8 cellular contexts compared by ENCODE assay signal in genomic region chr15:89814112-89814742, GRCh38. TPM values are rescaled to one million over a fixed set of nuclear protein-coding genes. Genes with fewer than 3 reads are reported as not detected.
DNase-seq lines count a peak whose midpoint lies in the region; ATAC-seq and TF ChIP-seq lines count a peak whose summit lies in the region.

No MANE protein-coding gene starts in this region.

- BruUV-seq in PC-3 (replicated peaks; lab: Mats Ljungman, UMichigan) = no TSS peak

- CTCF ChIA-PET in PC-3 (lab: Charles Lee) = no interaction called here

- H3K4me1 ChIP-seq in PC-3 (ENCODE audit: insufficient read depth, low read length) (peaks cover 40% of the 10 kb centered on the region), psoas muscle (no peaks in the 10 kb centered on the region)

- H3K4me2 ChIP-seq in PC-3 (ENCODE audit: low read length) = peak overlapping the region; percentile 77

- no peaks in the 10 kb centered on the region for H3K9me3 ChIP-seq in PC-3 (ENCODE audit: low read length)
- no peaks in the 10 kb centered on the region for H3K9me3 ChIP-seq in psoas muscle

- POLR2A ChIA-PET in PC-3 (lab: Charles Lee; ENCODE audit: unreplicated experiment) = no interaction called here

- H3K4me3 ChIP-seq in PC-3 (ENCODE audit: low read length) (peak overlapping the region; percentile 62), fibroblast of villous mesenchyme (ENCODE audit: low read depth, low read length) (peak overlapping the region; percentile 86), psoas muscle (peak overlapping the region; percentile 61)

- H3K9ac ChIP-seq in PC-3 (ENCODE audit: low read length) = peak overlapping the region; percentile 54

- no peak for TF ChIP-seq CTCF in PC-3 (conservative IDR thresholded peaks at IDR 0.05; ENCODE audit: low read depth, low read length)
- no peak for TF ChIP-seq CTCF in fibroblast of villous mesenchyme (IDR thresholded peaks at IDR 0.05; ENCODE audit: insufficient read depth, low read depth, low read length)
- TF ChIP-seq CTCF in psoas muscle (IDR thresholded peaks at IDR 0.05) = no peak

- peaks cover 40% of the 10 kb centered on the region for H3K79me2 ChIP-seq in PC-3 (ENCODE audit: low read length)

- H3K27me3 ChIP-seq in PC-3 (ENCODE audit: low read length) (no peaks in the 10 kb centered on the region), psoas muscle (ENCODE audit: insufficient read depth in 3 of 3, low read length in 2 of 3) (peaks cover 0 to 46% (median 9%) of the 10 kb centered on the region in 3 donors)

- 11 to 12% (median 12%) methylated on average over 39 to 56 of the region's 56 CpGs for WGBS in psoas muscle, 3 donors

- no peak overlapping the region for H2AFZ ChIP-seq in PC-3 (ENCODE audit: low read length)

- H3K27ac ChIP-seq in PC-3 (ENCODE audit: low read length) (peak overlapping the region; percentile 16; the same call in 1 of the 2 replicates), psoas muscle (no peak overlapping the region)

- no peaks in the 10 kb centered on the region for H4K20me1 ChIP-seq in PC-3 (ENCODE audit: low read length)

- DNase-seq in EH (ENCODE audit: low read depth) (peak; percentile 35), PC-3 (no peak), fibroblast of villous mesenchyme (ENCODE audit: low read depth) (no peak), psoas muscle (peak in 1 of 2 donors; percentile 46), glomerular visceral epithelial cell (ENCODE audit: extremely low spot score) (no peak), NCI-H2107 treated with DMSO at 0.1 percent for 48 hours (lab: John Stamatoyannopoulos, UW; ENCODE audit: unreplicated experiment) (no peak), SW480 (ENCODE audit: low spot score) (no peak)

- H3K9me2 ChIP-seq in PC-3 (replicated peaks; ENCODE audit: low read length) = no peaks in the 10 kb centered on the region

- ATAC-seq in PC-3 (no peak), psoas muscle (peak in 2 of 4 donors; percentile 19 to 42), HG03469 (IDR thresholded peaks at IDR 0.05; ENCODE audit: unreplicated experiment) (no peak)

- no peaks in the 10 kb centered on the region for H3F3A ChIP-seq in PC-3 (ENCODE audit: low read length, unreplicated experiment)

- H3K36me3 ChIP-seq in PC-3 (ENCODE audit: low read depth, low read length) (no peaks in the 10 kb centered on the region), psoas muscle (ENCODE audit: insufficient read depth in 1 of 2, low read depth in 1 of 2) (no peaks in the 10 kb centered on the region)

- intact Hi-C loops in PC-3 (cut with micrococcal nuclease) (no loop called here), psoas muscle (cut with DNase I) (no loop called here)

RNA-seq across cellular contexts. Expression of gene ANPEP, which starts 0.4 kb away (rescaled TPM):
- total RNA-seq in PC-3 (2014; rRNA removed) = 113 and 133 TPM in 2 replicates
- total RNA-seq in fibroblast of villous mesenchyme = 52.5 and 54.0 TPM in 2 replicates
- 1 to 10 TPM; 2.6 to 3.9 (median 3.4) TPM for total RNA-seq in psoas muscle
- 1 to 10 TPM; 1.5 to 3.5 (median 2.4) TPM for polyA plus RNA-seq in psoas muscle

RNA-seq across cellular contexts. Expression of gene MESP2, which starts 38.1 kb away (rescaled TPM):
- 1.1 and 1.3 TPM in 2 replicates for total RNA-seq in PC-3 (2014; rRNA removed)
- total RNA-seq in fibroblast of villous mesenchyme = 0.32 and 0.43 TPM in 2 replicates
- under 1 TPM in 1 of 4 donors, not detected in 3; 0.38 TPM for total RNA-seq in psoas muscle
- under 1 TPM in 2 of 3 donors, not detected in 1; 0.17 to 0.20 TPM for polyA plus RNA-seq in psoas muscle

Comparison
In these comparisons a context has a peak if more than half of its experiments do, and no peak if none do; other contexts are left out.
1. RNA of gene ANPEP, which starts 0.4 kb away (total RNA-seq): 113 to 133 TPM in PC-3 and 52.5 to 54.0 TPM in fibroblast of villous mesenchyme; 2.6 to 3.9 TPM in psoas muscle; every median in the first group is over 10 times any median in the second.
2. Peak in every context shown above with its lines, with median percentiles within 50 percentile points of each other: H3K4me3 ChIP-seq.